ENCODE assay signal across 27 cellular contexts in genomic region chr9:134490446-134490845, GRCh38.
"Had no signal": no experiment of that assay in that cellular context is flagged by ENCODE, and none has a peak within 500 bp of the region (broad histone marks: within the 10 kb centered on the region; RNA-seq: fewer than 3 reads in every experiment).

No MANE protein-coding gene starts in this region.

- H3K27ac ChIP-seq: esophagus muscularis mucosa, foreskin keratinocyte, left ventricle myocardium inferior, thoracic aorta had no signal

- H3K36me3 ChIP-seq: esophagus muscularis mucosa, heart right ventricle, left ventricle myocardium inferior, thoracic aorta, uterus had no signal

- H3K27ac Mint-ChIP-seq: activated CD4-positive, alpha-beta T cell treated with anti-CD3 and anti-CD28 coated beads for 36 hours; activated CD8-positive, alpha-beta memory T cell treated with anti-CD3 and anti-CD28 coated beads, Interleukin-2, amount 10 ng/mL, durations not matched to agents 7 days and 5 days; activated CD8-positive, alpha-beta T cell treated with anti-CD3 and anti-CD28 coated beads, Interleukin-2, amount 10 ng/mL, durations not matched to agents 7 days and 5 days; activated naive CD4-positive, alpha-beta T cell treated with anti-CD3 and anti-CD28 coated beads for 36 hours; activated naive CD8-positive, alpha-beta T cell treated with anti-CD3 and anti-CD28 coated beads, Interleukin-2, amount 10 ng/mL, durations not matched to agents 7 days and 5 days; activated T-helper 1 cell treated with anti-CD3 and anti-CD28 coated beads, Interleukin-12 subunit alpha, Interleukin-12 subunit beta, Interleukin-2, Interleukin-4 antibody, amounts not matched to agents 30 ng/mL and 10 ng/mL and 1 ng/mL, durations not matched to agents 14 hours and 24 hours and 36 hours; endodermal cell; T-cell; T-helper 2 cell treated with Interferon-gamma antibody and Interleukin-4, amounts not matched to agents 5 μg/mL and 100 μg/mL, for 36 hours had no signal

- H3K9me3 ChIP-seq: esophagus muscularis mucosa, heart right ventricle, left ventricle myocardium inferior, thoracic aorta, uterus had no signal

- ATAC-seq: activated CD4-positive, alpha-beta T cell treated with anti-CD3 and anti-CD28 coated beads for 36 hours; activated CD8-positive, alpha-beta memory T cell treated with anti-CD3 and anti-CD28 coated beads, Interleukin-2, amount 10 ng/mL, durations not matched to agents 7 days and 5 days; activated CD8-positive, alpha-beta T cell treated with anti-CD3 and anti-CD28 coated beads, Interleukin-2, amount 10 ng/mL, durations not matched to agents 7 days and 5 days; foreskin keratinocyte; heart right ventricle; right cardiac atrium; stimulated activated naive CD8-positive, alpha-beta T cell treated with anti-CD3 and anti-CD28 coated beads, Interleukin-15, Interleukin-2, amounts not matched to agents 100 U/mL and 50 U/mL, for 24 hours; T-cell had no signal

- H3K4me3 ChIP-seq: esophagus muscularis mucosa, heart right ventricle, left ventricle myocardium inferior, lung, thoracic aorta, uterus had no signal

- H3K9me3 Mint-ChIP-seq: activated naive CD4-positive, alpha-beta T cell treated with anti-CD3 and anti-CD28 coated beads for 36 hours; activated naive CD8-positive, alpha-beta T cell treated with anti-CD3 and anti-CD28 coated beads, Interleukin-2, amount 10 ng/mL, durations not matched to agents 7 days and 5 days; activated T-helper 1 cell treated with anti-CD3 and anti-CD28 coated beads, Interleukin-12 subunit alpha, Interleukin-12 subunit beta, Interleukin-2, Interleukin-4 antibody, amounts not matched to agents 30 ng/mL and 10 ng/mL and 1 ng/mL, durations not matched to agents 14 hours and 24 hours and 36 hours; endodermal cell; neural crest cell; T-cell; T-helper 2 cell treated with Interferon-gamma antibody and Interleukin-4, amounts not matched to agents 5 μg/mL and 100 μg/mL, for 36 hours had no signal

- H3K4me1 ChIP-seq: foreskin keratinocyte, uterus had no signal

- DNase-seq: activated CD4-positive, alpha-beta T cell treated with anti-CD3 and anti-CD28 coated beads for 36 hours; activated CD4-positive, CD25-positive, alpha-beta regulatory T cell; activated CD8-positive, alpha-beta memory T cell treated with anti-CD3 and anti-CD28 coated beads, Interleukin-2, amount 10 ng/mL, durations not matched to agents 7 days and 5 days; activated CD8-positive, alpha-beta T cell treated with anti-CD3 and anti-CD28 coated beads, Interleukin-2, amount 10 ng/mL, durations not matched to agents 7 days and 5 days; activated effector memory CD4-positive, alpha-beta T cell treated with anti-CD3 and anti-CD28 coated beads, Interleukin-2, amount 50 U/mL, for 16 hours; activated naive CD4-positive, alpha-beta T cell treated with anti-CD3 and anti-CD28 coated beads for 36 hours; caudate nucleus; cortex of kidney; endodermal cell; foreskin keratinocyte; heart right ventricle; left ventricle myocardium inferior; mesendoderm; nucleus accumbens; stimulated activated CD4-positive, alpha-beta T cell treated with anti-CD3 and anti-CD28 coated beads, Interleukin-12 subunit alpha, Interleukin-12 subunit beta, amount 100 ng/mL, for 4 hours; stimulated activated CD4-positive, alpha-beta T cell treated with anti-CD3 and anti-CD28 coated beads, Interleukin-4, amount 100 ng/mL, for 1 hour; stimulated activated naive CD8-positive, alpha-beta T cell treated with anti-CD3 and anti-CD28 coated beads, Interleukin-15, Interleukin-2, amounts not matched to agents 100 U/mL and 50 U/mL, for 24 hours; T-cell; uterus had no signal

- H3K27me3 Mint-ChIP-seq: activated CD8-positive, alpha-beta memory T cell treated with anti-CD3 and anti-CD28 coated beads, Interleukin-2, amount 10 ng/mL, durations not matched to agents 7 days and 5 days; activated naive CD8-positive, alpha-beta T cell treated with anti-CD3 and anti-CD28 coated beads, Interleukin-2, amount 10 ng/mL, durations not matched to agents 7 days and 5 days had no signal

- H3K27me3 ChIP-seq: uterus had no signal

- H3K4me3 Mint-ChIP-seq: activated CD4-positive, alpha-beta T cell treated with anti-CD3 and anti-CD28 coated beads for 36 hours; activated CD8-positive, alpha-beta memory T cell treated with anti-CD3 and anti-CD28 coated beads, Interleukin-2, amount 10 ng/mL, durations not matched to agents 7 days and 5 days; activated CD8-positive, alpha-beta T cell treated with anti-CD3 and anti-CD28 coated beads, Interleukin-2, amount 10 ng/mL, durations not matched to agents 7 days and 5 days; activated naive CD4-positive, alpha-beta T cell treated with anti-CD3 and anti-CD28 coated beads for 36 hours; activated naive CD8-positive, alpha-beta T cell treated with anti-CD3 and anti-CD28 coated beads, Interleukin-2, amount 10 ng/mL, durations not matched to agents 7 days and 5 days; activated T-helper 1 cell treated with anti-CD3 and anti-CD28 coated beads, Interleukin-12 subunit alpha, Interleukin-12 subunit beta, Interleukin-2, Interleukin-4 antibody, amounts not matched to agents 30 ng/mL and 10 ng/mL and 1 ng/mL, durations not matched to agents 14 hours and 24 hours and 36 hours; endodermal cell; neural crest cell; T-cell; T-helper 2 cell treated with Interferon-gamma antibody and Interleukin-4, amounts not matched to agents 5 μg/mL and 100 μg/mL, for 36 hours had no signal

- H3K4me1 Mint-ChIP-seq: activated CD4-positive, alpha-beta T cell treated with anti-CD3 and anti-CD28 coated beads for 36 hours; activated CD8-positive, alpha-beta memory T cell treated with anti-CD3 and anti-CD28 coated beads, Interleukin-2, amount 10 ng/mL, durations not matched to agents 7 days and 5 days; activated naive CD8-positive, alpha-beta T cell treated with anti-CD3 and anti-CD28 coated beads, Interleukin-2, amount 10 ng/mL, durations not matched to agents 7 days and 5 days; endodermal cell; T-cell had no signal

- H3K36me3 Mint-ChIP-seq: activated CD8-positive, alpha-beta memory T cell treated with anti-CD3 and anti-CD28 coated beads, Interleukin-2, amount 10 ng/mL, durations not matched to agents 7 days and 5 days; activated naive CD8-positive, alpha-beta T cell treated with anti-CD3 and anti-CD28 coated beads, Interleukin-2, amount 10 ng/mL, durations not matched to agents 7 days and 5 days; T-cell had no signal
